ENCODE assay signal across 32 cellular contexts in the genomic region with DNA sequence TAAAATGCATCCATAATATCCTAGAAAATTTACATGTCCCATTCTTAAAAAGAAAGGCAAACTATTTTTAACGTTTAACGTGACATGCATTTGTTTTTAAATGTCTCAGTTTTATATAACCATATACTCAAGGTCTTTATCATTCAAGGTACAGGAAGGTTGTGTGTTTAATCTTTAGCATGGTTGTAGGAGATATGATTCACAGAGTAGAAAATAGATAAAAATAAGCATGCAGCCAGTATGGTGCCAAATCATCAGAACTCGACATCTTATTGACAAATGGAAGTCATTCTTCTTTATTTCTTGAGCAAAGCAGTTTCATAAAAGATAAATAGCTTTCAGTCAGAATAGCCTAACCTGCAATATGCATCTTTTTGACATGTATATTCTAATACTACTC. TPM values are rescaled to one million over a fixed set of nuclear protein-coding genes. Genes with fewer than 3 reads are reported as not detected.
"Had no signal": no experiment of that assay in that cellular context is flagged by ENCODE, and none has a peak within 500 bp of the region (broad histone marks: within the 10 kb centered on the region; RNA-seq: fewer than 3 reads in every experiment).

No MANE protein-coding gene starts in this region.

- FAIRE-seq: endothelial cell of umbilical vein, islet of Langerhans had no signal

- H3K27me3 ChIP-seq: esophagus squamous epithelium, heart right ventricle, left lung, ovary, sigmoid colon, transverse colon, upper lobe of right lung, uterus had no signal

- H3K9me3 ChIP-seq: esophagus squamous epithelium, left lung, mucosa of descending colon, ovary, psoas muscle, sigmoid colon, transverse colon, upper lobe of right lung, uterus had no signal

- H3K27ac Mint-ChIP-seq: mesothelial cell of epicardium; nephron progenitor cell; stimulated activated effector memory CD8-positive, alpha-beta T cell treated with anti-CD3 and anti-CD28 coated beads, Interleukin-12 subunit alpha, Interleukin-12 subunit beta, amount 100 ng/mL, for 72 hours had no signal

- H3K36me3 ChIP-seq: esophagus squamous epithelium, ovary, sigmoid colon, transverse colon, upper lobe of right lung, uterus had no signal

- H3K27me3 Mint-ChIP-seq: naive B cell had no signal

- H3K4me1 Mint-ChIP-seq: mesothelial cell of epicardium, nephron progenitor cell had no signal

- H3K27ac ChIP-seq: coronary artery, esophagus squamous epithelium, heart right ventricle, left lung, ovary, psoas muscle, sigmoid colon, transverse colon, upper lobe of right lung, uterus had no signal

- H3K4me3 Mint-ChIP-seq: mesothelial cell of epicardium; naive B cell; nephron progenitor cell; stimulated activated effector memory CD8-positive, alpha-beta T cell treated with anti-CD3 and anti-CD28 coated beads, Interleukin-12 subunit alpha, Interleukin-12 subunit beta, amount 100 ng/mL, for 72 hours had no signal

- DNase-seq: dermis blood vessel endothelial cell; effector memory CD4-positive, alpha-beta T cell; esophagus squamous epithelium; foreskin melanocyte; glutamatergic neuron; heart right ventricle; hippocampal formation; left cardiac atrium; left lung; mesenchymal stem cell; mucosa of descending colon; naive B cell; nephron progenitor cell; occipital lobe; ovary; posterior cingulate gyrus; psoas muscle; right cardiac atrium; sigmoid colon; stimulated activated CD4-positive, alpha-beta T cell treated with anti-CD3 and anti-CD28 coated beads, Interleukin-2, amount 100 ng/mL, for 24 hours; stimulated activated CD4-positive, alpha-beta T cell treated with anti-CD3 and anti-CD28 coated beads, Interleukin-4, amount 100 ng/mL, for 24 hours; stimulated activated naive CD8-positive, alpha-beta T cell treated with anti-CD3 and anti-CD28 coated beads, Interleukin-15, Interleukin-2, amounts not matched to agents 100 U/mL and 50 U/mL, for 24 hours; transverse colon; upper lobe of right lung; uterus had no signal

- H3K36me3 Mint-ChIP-seq: mesothelial cell of epicardium had no signal

- H3K4me1 ChIP-seq: esophagus squamous epithelium, psoas muscle, sigmoid colon, transverse colon, upper lobe of right lung, uterus had no signal

- ATAC-seq: heart right ventricle; left cardiac atrium; left lung; mucosa of descending colon; psoas muscle; right cardiac atrium; stimulated activated effector memory CD8-positive, alpha-beta T cell treated with anti-CD3 and anti-CD28 coated beads, Interleukin-12 subunit alpha, Interleukin-12 subunit beta, amount 100 ng/mL, for 72 hours; stimulated activated naive CD8-positive, alpha-beta T cell treated with anti-CD3 and anti-CD28 coated beads, Interleukin-15, Interleukin-2, amounts not matched to agents 100 U/mL and 50 U/mL, for 24 hours; upper lobe of right lung had no signal

- H3K4me3 ChIP-seq: coronary artery, esophagus squamous epithelium, heart right ventricle, left lung, mucosa of descending colon, ovary, psoas muscle, sigmoid colon, transverse colon, upper lobe of right lung, uterus had no signal

- H3K9me3 Mint-ChIP-seq: mesothelial cell of epicardium; nephron progenitor cell; stimulated activated effector memory CD8-positive, alpha-beta T cell treated with anti-CD3 and anti-CD28 coated beads, Interleukin-12 subunit alpha, Interleukin-12 subunit beta, amount 100 ng/mL, for 72 hours had no signal

RNA-seq across cellular contexts. Expression of a gene that starts 51.0 kb away (rescaled TPM):
- total RNA-seq: dermis blood vessel endothelial cell, epithelial cell of proximal tubule, renal cortical epithelial cell had no signal
